In genomic region chr1:184974086-184974836, GRCh38 we compare ENCODE assay signal across 8 cellular contexts. TPM values are rescaled to one million over a fixed set of nuclear protein-coding genes. Genes with fewer than 3 reads are reported as not detected.
DNase-seq lines count a peak whose midpoint lies in the region; ATAC-seq and TF ChIP-seq lines count a peak whose summit lies in the region.

A gene with protein sequence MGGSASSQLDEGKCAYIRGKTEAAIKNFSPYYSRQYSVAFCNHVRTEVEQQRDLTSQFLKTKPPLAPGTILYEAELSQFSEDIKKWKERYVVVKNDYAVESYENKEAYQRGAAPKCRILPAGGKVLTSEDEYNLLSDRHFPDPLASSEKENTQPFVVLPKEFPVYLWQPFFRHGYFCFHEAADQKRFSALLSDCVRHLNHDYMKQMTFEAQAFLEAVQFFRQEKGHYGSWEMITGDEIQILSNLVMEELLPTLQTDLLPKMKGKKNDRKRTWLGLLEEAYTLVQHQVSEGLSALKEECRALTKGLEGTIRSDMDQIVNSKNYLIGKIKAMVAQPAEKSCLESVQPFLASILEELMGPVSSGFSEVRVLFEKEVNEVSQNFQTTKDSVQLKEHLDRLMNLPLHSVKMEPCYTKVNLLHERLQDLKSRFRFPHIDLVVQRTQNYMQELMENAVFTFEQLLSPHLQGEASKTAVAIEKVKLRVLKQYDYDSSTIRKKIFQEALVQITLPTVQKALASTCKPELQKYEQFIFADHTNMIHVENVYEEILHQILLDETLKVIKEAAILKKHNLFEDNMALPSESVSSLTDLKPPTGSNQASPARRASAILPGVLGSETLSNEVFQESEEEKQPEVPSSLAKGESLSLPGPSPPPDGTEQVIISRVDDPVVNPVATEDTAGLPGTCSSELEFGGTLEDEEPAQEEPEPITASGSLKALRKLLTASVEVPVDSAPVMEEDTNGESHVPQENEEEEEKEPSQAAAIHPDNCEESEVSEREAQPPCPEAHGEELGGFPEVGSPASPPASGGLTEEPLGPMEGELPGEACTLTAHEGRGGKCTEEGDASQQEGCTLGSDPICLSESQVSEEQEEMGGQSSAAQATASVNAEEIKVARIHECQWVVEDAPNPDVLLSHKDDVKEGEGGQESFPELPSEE (minus strand): TSS chr1:184974508. CDS start chr1:184974356, 152 bp downstream.

- intact Hi-C loops in prostate gland (cut with DNase I): loop anchor here (2.0 kb wide), 1 partner anchor 169 kb away; no protein-coding TSS in a partner anchor
- intact Hi-C loops in uterus (cut with DNase I; ENCODE audit: low total_unique reads): no loop called here

- no peaks in the 10 kb centered on the region for H3K36me3 ChIP-seq in cardiac muscle cell
- H3K36me3 ChIP-seq in prostate gland: no peaks in the 10 kb centered on the region
- H3K36me3 ChIP-seq in uterus: no peaks in the 10 kb centered on the region

- H3K9me3 ChIP-seq in cardiac muscle cell (ENCODE audit: low read depth) (no peaks in the 10 kb centered on the region), prostate gland (no peaks in the 10 kb centered on the region), uterus (no peaks in the 10 kb centered on the region)

- no peak for TF ChIP-seq CTCF in cardiac muscle cell (IDR thresholded peaks at IDR 0.05; ENCODE audit: low read depth, low read length)
- TF ChIP-seq CTCF in prostate gland (IDR thresholded peaks at IDR 0.05): no peak
- no peak for TF ChIP-seq CTCF in uterus (IDR thresholded peaks at IDR 0.05)

- TF ChIP-seq POLR2A in prostate gland (IDR thresholded peaks at IDR 0.05) (peak; percentile 51), uterus (IDR thresholded peaks at IDR 0.05) (peak; percentile 38 to 39)

- 1% methylated on average over 50 of the region's 66 CpGs for WGBS in prostate gland

- in situ Hi-C loops in Caki2 (cut with HindIII; ENCODE audit: low pct_unique_long_range_greater_than_20kb, low sequenced_read_pairs): no loop called here

- peak; percentile 94 for DNase-seq in Caki2 (ENCODE audit: low read depth)
- peak; percentile 69 for DNase-seq in SIG-M5 treated with dmso at 0.1 percent for 504 hours (lab: John Stamatoyannopoulos, UW; ENCODE audit: unreplicated experiment)
- peak; percentile 51 for DNase-seq in activated gamma-delta T cell treated with anti-CD3 and anti-CD28 coated beads, Interleukin-2, amount 50 U/mL, for 16 hours (ENCODE audit: low read depth)
- peak; percentile 35 to 76 for DNase-seq in cardiac muscle cell (ENCODE audit: low read depth in 1 of 2, low spot score in 1 of 2)
- peak; percentile 59 for DNase-seq in prostate gland (ENCODE audit: low spot score)
- DNase-seq in uterus: peak; percentile 65 to 73

- H3K27ac ChIP-seq in cardiac muscle cell (no peak within 1 kb of the TSS), prostate gland (peak within 1 kb of the TSS; percentile 68 to 84), uterus (peak within 1 kb of the TSS; percentile 80 to 84)

- H3K27me3 ChIP-seq in cardiac muscle cell (peaks cover 80% of the 10 kb centered on the region), prostate gland (replicated peaks; ENCODE audit: insufficient read depth) (no peaks in the 10 kb centered on the region), uterus (no peaks in the 10 kb centered on the region)

- ATAC-seq in GM19395 (IDR thresholded peaks at IDR 0.05; ENCODE audit: unreplicated experiment) (peak; percentile 63), HG03469 (IDR thresholded peaks at IDR 0.05; ENCODE audit: unreplicated experiment) (peak; percentile 46)

- peak within 1 kb of the TSS; percentile 42 for H3K4me3 ChIP-seq in cardiac muscle cell
- H3K4me3 ChIP-seq in prostate gland: peak within 1 kb of the TSS; percentile 75 to 85
- peak within 1 kb of the TSS; percentile 52 to 63 for H3K4me3 ChIP-seq in uterus

- no peaks in the 10 kb centered on the region for H3K4me1 ChIP-seq in cardiac muscle cell (ENCODE audit: low read depth)
- no peaks in the 10 kb centered on the region for H3K4me1 ChIP-seq in prostate gland (replicated peaks)
- no peaks in the 10 kb centered on the region for H3K4me1 ChIP-seq in uterus

RNA-seq across cellular contexts. Expression of the gene that starts here (rescaled TPM):
- 26.5 and 36.6 TPM in 2 replicates for total RNA-seq in Caki2 (2014; rRNA removed; shearing (Covaris generic); ENCODE audit: low replicate concordance)
- total RNA-seq in cardiac muscle cell (0.66 and 1.2 TPM in 2 replicates), prostate gland (10 to 100 TPM; 47.3 to 97.4 TPM), uterus (10 to 100 TPM; 27.2 to 46.4 (median 32.5) TPM)
- 0.05 and 1.2 TPM in 2 replicates for polyA plus RNA-seq in cardiac muscle cell

Comparison
In these comparisons a context has a peak if more than half of its experiments do, and no peak if none do; other contexts are left out.
1. RNA of the gene that starts here (total RNA-seq): 47.3 to 97.4 TPM in prostate gland, 27.2 to 46.4 TPM in uterus and 26.5 to 36.6 TPM in Caki2; 0.66 to 1.2 TPM in cardiac muscle cell; every median in the first group is over 10 times any median in the second.
2. Peak in every context shown above with its lines, with median percentiles within 50 percentile points of each other: DNase-seq and H3K4me3 ChIP-seq.